ENCODE assay signal across 8 cellular contexts in the genomic region with DNA sequence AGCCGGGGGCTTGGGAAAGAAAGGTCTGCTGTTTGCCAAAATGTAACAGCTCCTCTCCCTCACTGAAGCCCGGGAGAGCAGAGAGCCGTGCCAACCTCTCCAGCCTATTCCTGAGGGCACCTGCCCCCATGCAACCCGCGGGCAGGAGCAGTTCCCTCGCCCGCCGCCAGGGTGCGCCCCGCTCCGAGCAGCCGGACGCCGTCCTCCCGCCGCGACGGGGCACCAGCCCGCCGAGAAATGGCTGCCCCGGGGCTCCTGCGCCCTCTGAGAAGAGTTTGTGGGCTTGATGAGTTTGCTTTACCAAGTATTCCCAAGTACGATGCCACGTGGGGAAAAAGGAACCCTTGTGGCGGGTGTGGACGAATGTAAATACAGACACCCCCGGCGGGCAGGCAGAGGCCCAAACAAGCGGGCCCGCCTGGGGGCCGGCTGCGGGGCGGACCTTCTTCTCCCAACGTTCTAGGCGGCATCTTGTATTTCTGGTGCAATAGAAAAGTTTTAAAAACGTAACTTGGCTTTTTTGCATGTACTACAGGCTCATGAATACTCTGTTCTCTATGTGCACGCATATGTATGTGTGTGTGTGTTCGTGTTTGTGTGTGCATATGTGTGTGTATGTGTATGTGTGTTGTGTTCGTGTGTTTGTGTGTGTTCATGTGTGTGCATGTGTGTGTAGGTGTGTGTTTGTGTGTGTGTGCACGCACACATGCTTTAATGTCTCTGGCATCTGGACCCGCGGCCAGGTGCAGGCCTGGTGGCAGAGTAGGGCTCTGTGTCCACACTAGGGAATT.
A peak's percentile ranks its signal among the peaks of the same experiment; 100 is the strongest.
DNase-seq lines count a peak whose midpoint lies in the region; ATAC-seq, FAIRE-seq and TF ChIP-seq lines count a peak whose summit lies in the region.

No MANE protein-coding gene starts in this region.

- in situ Hi-C loops in Panc1 (cut with HindIII; ENCODE audit: low pct_unique_long_range_greater_than_20kb, low sequenced_read_pairs): no loop called here

- no peaks in the 10 kb centered on the region for H3K9me3 ChIP-seq in Panc1 (ENCODE audit: control insufficient read depth, insufficient read depth, low read depth, low read length)
- H3K9me3 ChIP-seq in pancreas: no peaks in the 10 kb centered on the region
- no peaks in the 10 kb centered on the region for H3K9me3 ChIP-seq in thyroid gland

- BruUV-seq in Panc1 (replicated peaks; lab: Mats Ljungman, UMichigan): no TSS peak

- CTCF ChIA-PET in Panc1 (lab: Charles Lee): no interaction called here

- peak overlapping the region; percentile 25; the same call in 1 of the 2 replicates for H3K4me3 ChIP-seq in ACC112 (ENCODE audit: low read depth, low read length)
- peak overlapping the region; percentile 41 to 47 for H3K4me3 ChIP-seq in Panc1 (ENCODE audit: low read depth in 2 of 2, low read length in 2 of 2)
- peak overlapping the region in 1 of 4 donors; percentile 30 for H3K4me3 ChIP-seq in pancreas
- no peak overlapping the region for H3K4me3 ChIP-seq in thyroid gland (replicated peaks in 1 of 3)

- H3K27me3 ChIP-seq in ACC112 (ENCODE audit: insufficient read depth, low read length): no peaks in the 10 kb centered on the region
- no peaks in the 10 kb centered on the region for H3K27me3 ChIP-seq in Panc1 (ENCODE audit: control insufficient read depth, insufficient read depth, low read length)
- no peaks in the 10 kb centered on the region for H3K27me3 ChIP-seq in pancreas
- H3K27me3 ChIP-seq in thyroid gland: no peaks in the 10 kb centered on the region

- DNase-seq in GM18507 (ENCODE audit: extremely low spot score, insufficient read length, low read depth) (peak; percentile 85), Panc1 (ENCODE audit: low read depth, low spot score) (peak; percentile 15), foreskin melanocyte (peak; percentile 30), pancreas (peak; percentile 47 to 97 (median 81)), thyroid gland (peak; percentile 85)
- DNase-seq in activated T-helper 1 cell treated with anti-CD3 and anti-CD28 coated beads, Interleukin-2, amount 50 U/mL, for 16 hours (ENCODE audit: low read depth in 1 of 2, low spot score in 1 of 2): peak; percentile 66 to 71

- peak overlapping the region; percentile 82 for H2AFZ ChIP-seq in ACC112 (ENCODE audit: low read length, unreplicated experiment)

- ATAC-seq in HG03432 (IDR thresholded peaks at IDR 0.05; ENCODE audit: unreplicated experiment) (peak; percentile 90), Panc1 (peak; percentile 93), pancreas (peak; percentile 91 to 97 (median 94))

- 25 to 27% methylated on average over 41 to 42 of the region's 42 CpGs for WGBS in pancreas, 2 donors
- 45 to 64% methylated on average over 22 to 23 of the region's 42 CpGs for WGBS in thyroid gland, 2 donors

- intact Hi-C loops in Panc1 (cut with micrococcal nuclease; ENCODE audit: unreplicated experiment) (loop anchor here (1.0 kb wide), 1 partner anchor 169 kb away; no protein-coding TSS in a partner anchor), pancreas (cut with DNase I) (loop anchor here in 2 of 3 donors (5.0 to 10.0 kb wide), 2 partner anchors 173 to 176 kb away; no protein-coding TSS in a partner anchor), thyroid gland (cut with DNase I) (loop anchor here (2.0 to 5.0 kb wide), 2 partner anchors 72 to 168 kb away; no protein-coding TSS in a partner anchor)

- no peak for TF ChIP-seq POLR2A in thyroid gland (IDR thresholded peaks at IDR 0.05)

- peak; percentile 60 for FAIRE-seq in GM18507 (lab: Jason Lieb, UNC)
- no peak for FAIRE-seq in pancreas (lab: Jason Lieb, UNC)

- H3K79me2 ChIP-seq in ACC112 (ENCODE audit: control insufficient read depth, insufficient read depth, low read length, unreplicated experiment): no peaks in the 10 kb centered on the region

- H3K36me3 ChIP-seq in ACC112 (ENCODE audit: insufficient read depth, low read length) (no peaks in the 10 kb centered on the region), Panc1 (ENCODE audit: control insufficient read depth, insufficient read depth, low read length) (no peaks in the 10 kb centered on the region), pancreas (no peaks in the 10 kb centered on the region), thyroid gland (no peaks in the 10 kb centered on the region)

- H3K27ac ChIP-seq in ACC112 (ENCODE audit: low read depth, low read length) (no peak overlapping the region), Panc1 (ENCODE audit: low read length) (peak overlapping the region; percentile 29), pancreas (no peak overlapping the region), thyroid gland (no peak overlapping the region)

- H3K4me1 ChIP-seq in ACC112 (ENCODE audit: control insufficient read depth, insufficient read depth, low read length, unreplicated experiment) (peaks cover 19% of the 10 kb centered on the region), Panc1 (ENCODE audit: control insufficient read depth, insufficient read depth, low read length) (0 out of 2 replicates have a peak, but pooled peaks cover 7% of the 10 kb centered on the region), pancreas (no peaks in the 10 kb centered on the region), thyroid gland (peaks cover 6 to 37% of the 10 kb centered on the region in 2 donors)

- POLR2A ChIA-PET in Panc1 (lab: Charles Lee): no interaction called here

- TF ChIP-seq CTCF in Panc1 (IDR thresholded peaks at IDR 0.05) (peak; percentile 100), pancreas (IDR thresholded peaks at IDR 0.05) (peak; percentile 99 to 100 (median 100)), thyroid gland (IDR thresholded peaks at IDR 0.05) (peak; percentile 90 to 100 (median 100))

Comparison
In these comparisons a context has a peak if more than half of its experiments do, and no peak if none do; other contexts are left out.
1. H3K4me3 ChIP-seq: peak in ACC112 (single experiment) and Panc1 (2 of 2); none in thyroid gland (0 of 3).
2. DNase-seq: peak in every context shown above with its lines; median percentile 85 in GM18507; 85 in thyroid gland; 81 in pancreas; 68 in activated T-helper 1 cell treated with anti-CD3 and anti-CD28 coated beads, Interleukin-2, amount 50 U/mL, for 16 hours; 30 in foreskin melanocyte; 15 in Panc1.
3. Peak in every context shown above with its lines, with median percentiles within 50 percentile points of each other: ATAC-seq and CTCF ChIP-seq.